In genomic region chr3:6066868-6067578, GRCh38 we compare ENCODE assay signal across 7 cellular contexts.
DNase-seq lines count a peak whose midpoint lies in the region; ATAC-seq, FAIRE-seq and TF ChIP-seq lines count a peak whose summit lies in the region.
"Not testable (repeated sequence)": the region's sequence is repeated elsewhere in the genome, so short reads cannot be mapped to it uniquely, and the experiment has no call there.

No MANE protein-coding gene starts in this region.

- H3K9ac ChIP-seq in BLaER1; kidney (ENCODE audit: low read length in 2 of 2): not testable (repeated sequence)

- peak; percentile 1 for DNase-seq in DMS53 (lab: John Stamatoyannopoulos, UW)
- DNase-seq in body of pancreas, result peak in 3 of 4 donors; percentile 18 to 39 (median 22)
- DNase-seq in kidney, result peak; percentile 37
- DNase-seq in pancreas, result peak in 3 of 6 donors; percentile 4 to 23 (median 17)
- DNase-seq in small intestine, result peak; percentile 2

- ATAC-seq in body of pancreas (peak; percentile 59), pancreas (peak; percentile 50 to 78 (median 62))

- H3K4me1 ChIP-seq in BLaER1, result peaks cover 15% of the 10 kb centered on the region
- H3K4me1 ChIP-seq in body of pancreas, result peaks cover 15% of the 10 kb centered on the region
- H3K4me1 ChIP-seq in kidney (ENCODE audit: control insufficient read depth in 1 of 2, insufficient read depth in 1 of 2, low read depth in 1 of 2, low read length in 2 of 2); mesodermal cell (ENCODE audit: control insufficient read depth, insufficient read depth, low read length, poor library complexity, severe bottlenecking); pancreas; small intestine (ENCODE audit: control insufficient read depth in 2 of 2, insufficient read depth in 1 of 2, low read depth in 1 of 2, low read length in 1 of 2): not testable (repeated sequence)

- WGBS in body of pancreas, 2 donors, result 28 to 29% methylated on average over 17 of the region's 17 CpGs
- WGBS in mesodermal cell (ENCODE audit: insufficient coverage in 2 of 2), 2 experiments, result 81 to 93% methylated on average over 7 to 9 of the region's 17 CpGs
- WGBS in pancreas, 2 donors, result 17 to 19% methylated on average over 17 of the region's 17 CpGs
- WGBS in small intestine, 3 donors, result 13 to 64% (median 36%) methylated on average over 17 of the region's 17 CpGs

- not testable (repeated sequence) for FAIRE-seq in kidney (lab: Jason Lieb, UNC); pancreas (lab: Jason Lieb, UNC); small intestine (lab: Jason Lieb, UNC)

- H3K4me3 ChIP-seq in BLaER1; body of pancreas; mesodermal cell (ENCODE audit: extremely low read depth, insufficient read depth, low read length, poor library complexity, severe bottlenecking); small intestine (ENCODE audit: low read depth in 1 of 2, low read length in 2 of 2): not testable (repeated sequence)
- peak overlapping the region; percentile 20 to 43 for H3K4me3 ChIP-seq in kidney (ENCODE audit: low read length in 2 of 2)
- peak overlapping the region in 2 of 4 donors; percentile 14 to 26 for H3K4me3 ChIP-seq in pancreas

- TF ChIP-seq CTCF in body of pancreas (IDR thresholded peaks at IDR 0.05); kidney (IDR thresholded peaks at IDR 0.05; ENCODE audit: borderline replicate concordance, extremely low read depth, insufficient read depth); pancreas (IDR thresholded peaks at IDR 0.05): not testable (repeated sequence)

- H4K20me1 ChIP-seq in BLaER1, result not testable (repeated sequence)

- not testable (repeated sequence) for H3K27ac ChIP-seq in BLaER1; kidney (ENCODE audit: low read depth in 2 of 2, low read length in 2 of 2); small intestine (ENCODE audit: low read depth in 1 of 2, low read length in 1 of 2)
- H3K27ac ChIP-seq in body of pancreas, result peak overlapping the region in 3 of 4 donors; percentile 60 to 66 (median 61)
- peak overlapping the region; percentile 71 for H3K27ac ChIP-seq in mesodermal cell (ENCODE audit: low read depth, low read length, severe bottlenecking)
- peak overlapping the region in 2 of 4 donors; percentile 24 to 44 for H3K27ac ChIP-seq in pancreas

- H3K36me3 ChIP-seq in BLaER1; body of pancreas (replicated peaks in 1 of 2; ENCODE audit: insufficient read depth in 1 of 2, low read depth in 2 of 2); kidney (ENCODE audit: control insufficient read depth in 1 of 2, insufficient read depth in 2 of 2, low read length in 2 of 2); mesodermal cell (ENCODE audit: control insufficient read depth, insufficient read depth, low read length); pancreas; small intestine (ENCODE audit: control insufficient read depth in 2 of 2, insufficient read depth in 2 of 2, low read length in 2 of 2): not testable (repeated sequence)

- TF ChIP-seq POLR2A in body of pancreas (IDR thresholded peaks at IDR 0.05), result peak in 1 of 3 donors; percentile 15

- not testable (repeated sequence) for H3K9me3 ChIP-seq in BLaER1; body of pancreas; kidney (ENCODE audit: control insufficient read depth in 1 of 2, low read length in 2 of 2); mesodermal cell (ENCODE audit: control insufficient read depth, low read length); pancreas; small intestine (ENCODE audit: control insufficient read depth, low read depth)

- intact Hi-C loops in body of pancreas (cut with DNase I); kidney (cut with DNase I); pancreas (cut with DNase I): not testable (repeated sequence)

- H3K4me2 ChIP-seq in BLaER1, result peak overlapping the region; percentile 52

- H3K27me3 ChIP-seq in BLaER1; body of pancreas; pancreas; small intestine (ENCODE audit: control insufficient read depth in 2 of 2, insufficient read depth in 2 of 2, low read length in 2 of 2): not testable (repeated sequence)
